20 cellular contexts compared by ENCODE assay signal in the genomic region with DNA sequence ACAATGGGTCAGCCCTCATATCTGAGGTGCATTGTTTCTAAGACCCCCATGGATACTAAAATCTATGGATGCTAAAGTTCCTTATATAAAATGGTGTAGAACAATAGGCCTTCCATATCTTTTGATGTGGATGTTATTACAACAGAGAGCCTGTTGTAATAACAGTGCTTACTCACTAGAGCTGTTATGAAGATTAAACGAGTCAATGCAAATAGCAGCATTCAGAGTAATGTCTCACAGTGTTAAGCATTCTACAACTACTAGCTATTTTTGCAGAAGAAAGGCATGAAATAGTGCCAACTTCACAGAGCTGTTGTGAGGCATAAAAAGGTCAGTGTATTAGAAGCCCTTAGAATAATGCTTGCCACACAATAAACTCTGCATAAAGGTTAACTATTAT. TPM values are rescaled to one million over a fixed set of nuclear protein-coding genes. Genes with fewer than 3 reads are reported as not detected.
"Had no signal": no experiment of that assay in that cellular context is flagged by ENCODE, and none has a peak within 500 bp of the region (broad histone marks: within the 10 kb centered on the region; RNA-seq: fewer than 3 reads in every experiment).

No MANE protein-coding gene starts in this region.

- H3K9me3 ChIP-seq: mucosa of descending colon, right atrium auricular region, tibial artery had no signal

- H3K36me3 ChIP-seq: brain microvascular endothelial cell, right atrium auricular region had no signal

- H3K27ac ChIP-seq: brain microvascular endothelial cell, right atrium auricular region, tibial artery had no signal

- FAIRE-seq: endothelial cell of umbilical vein, urothelium cell line had no signal

- DNase-seq: activated B cell treated with CpG ODN at 0.5 μM for 24 hours; activated CD4-positive, alpha-beta memory T cell treated with anti-CD3 and anti-CD28 coated beads for 36 hours; activated CD4-positive, alpha-beta T cell treated with anti-CD3 and anti-CD28 coated beads for 4 hours; activated naive CD4-positive, alpha-beta T cell treated with Interleukin-2 at 50 U/mL for 16 hours; activated T-cell treated with anti-CD3 and anti-CD28 coated beads, Interleukin-2, amount 50 U/mL, for 24 hours; aorta; brain microvascular endothelial cell; cerebellar nuclear complex; effector CD8-positive, alpha-beta T cell; mesenchymal stem cell; mucosa of descending colon; naive B cell; stimulated activated CD4-positive, alpha-beta T cell treated with anti-CD3 and anti-CD28 coated beads, Interleukin-2, amount 100 ng/mL, for 24 hours; stimulated activated naive CD8-positive, alpha-beta T cell treated with anti-CD3 and anti-CD28 coated beads, Interleukin-15, Interleukin-2, amounts not matched to agents 100 U/mL and 50 U/mL, for 24 hours; substantia nigra; tibial artery had no signal

- H3K4me3 ChIP-seq: mucosa of descending colon, right atrium auricular region, tibial artery had no signal

- H3K27me3 ChIP-seq: brain microvascular endothelial cell, right atrium auricular region, tibial artery had no signal

RNA-seq across cellular contexts. Expression of a gene that starts 13.0 kb away (rescaled TPM):
- total RNA-seq: activated B cell treated with CpG ODN at 0.5 μM for 24 hours; activated CD4-positive, alpha-beta memory T cell treated with anti-CD3 and anti-CD28 coated beads for 36 hours; activated T-helper 2 cell treated with anti-CD3 and anti-CD28 coated beads, Interferon-gamma antibody, Interleukin-2, Interleukin-4, amounts not matched to agents 10 μg/mL and 5 μg/mL and 100 μg/mL, durations not matched to agents 14 hours and 24 hours and 36 hours had no signal
